20 cellular contexts compared by ENCODE assay signal in the genomic region with DNA sequence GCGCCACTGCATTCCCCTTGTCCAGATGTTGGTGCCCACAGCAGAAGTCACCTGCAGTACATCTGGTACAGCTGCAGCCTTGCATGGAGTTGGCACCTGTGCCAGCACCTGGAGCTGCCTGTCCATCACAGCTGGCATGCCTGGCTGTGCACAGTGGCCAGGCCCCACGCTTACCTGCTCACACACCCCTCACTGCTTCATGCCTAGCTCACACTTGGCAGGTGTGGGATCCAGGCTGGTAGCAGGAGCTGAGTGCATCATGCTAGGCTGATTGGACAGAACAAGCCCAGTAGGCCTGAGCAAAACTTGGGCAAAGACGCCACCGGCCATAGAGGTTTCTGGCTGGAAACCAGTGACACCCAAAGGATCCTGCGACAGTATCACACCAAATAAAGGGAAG.
DNase-seq lines count a peak whose midpoint lies in the region; ATAC-seq and TF ChIP-seq lines count a peak whose summit lies in the region.
"Had no signal": no experiment of that assay in that cellular context is flagged by ENCODE, and none has a peak within 500 bp of the region (broad histone marks: within the 10 kb centered on the region; RNA-seq: fewer than 3 reads in every experiment).

No MANE protein-coding gene starts in this region.

- no peak overlapping the region for H3K27ac Mint-ChIP-seq in stimulated activated effector memory CD8-positive, alpha-beta T cell treated with anti-CD3 and anti-CD28 coated beads, Interleukin-12 subunit alpha, Interleukin-12 subunit beta, amount 100 ng/mL, for 72 hours
- no peak overlapping the region for H3K27ac Mint-ChIP-seq in T-helper 17 cell
- H3K27ac Mint-ChIP-seq: CD14-positive monocyte; CD4-positive, alpha-beta memory T cell; CD4-positive, CD25-positive, alpha-beta regulatory T cell; CD8-positive, alpha-beta memory T cell had no signal

- no peaks in the 10 kb centered on the region for H3K79me1 ChIP-seq in neuronal stem cell (ENCODE audit: low read depth, low read length)

- no peaks in the 10 kb centered on the region for H3K4me1 Mint-ChIP-seq in stimulated activated effector memory CD8-positive, alpha-beta T cell treated with anti-CD3 and anti-CD28 coated beads, Interleukin-12 subunit alpha, Interleukin-12 subunit beta, amount 100 ng/mL, for 72 hours
- H3K4me1 Mint-ChIP-seq in T-helper 17 cell = no peaks in the 10 kb centered on the region
- H3K4me1 Mint-ChIP-seq: CD14-positive monocyte; CD4-positive, alpha-beta memory T cell; CD4-positive, CD25-positive, alpha-beta regulatory T cell; CD8-positive, alpha-beta memory T cell had no signal

- H3K36me3 ChIP-seq in neuronal stem cell (replicated peaks in 1 of 2; ENCODE audit: control insufficient read depth in 2 of 2, insufficient read depth in 2 of 2, low read length in 2 of 2) (no peaks in the 10 kb centered on the region), upper lobe of right lung (no peaks in the 10 kb centered on the region)
- H3K36me3 ChIP-seq: BE2C, BLaER1 had no signal

- intact Hi-C loops in upper lobe of right lung (cut with DNase I) = no loop called here

- H3K23ac ChIP-seq in neuronal stem cell (ENCODE audit: low read depth, low read length, poor library complexity) = peak overlapping the region; percentile 68

- peaks cover 9% of the 10 kb centered on the region for H3K9me3 Mint-ChIP-seq in stimulated activated effector memory CD8-positive, alpha-beta T cell treated with anti-CD3 and anti-CD28 coated beads, Interleukin-12 subunit alpha, Interleukin-12 subunit beta, amount 100 ng/mL, for 72 hours

- H3K4me3 Mint-ChIP-seq in stimulated activated effector memory CD8-positive, alpha-beta T cell treated with anti-CD3 and anti-CD28 coated beads, Interleukin-12 subunit alpha, Interleukin-12 subunit beta, amount 100 ng/mL, for 72 hours = no peak overlapping the region
- H3K4me3 Mint-ChIP-seq in T-helper 17 cell = no peak overlapping the region
- H3K4me3 Mint-ChIP-seq: CD14-positive monocyte; CD4-positive, alpha-beta memory T cell; CD4-positive, CD25-positive, alpha-beta regulatory T cell; CD8-positive, alpha-beta memory T cell had no signal

- peak overlapping the region; percentile 82 for H2BK12ac ChIP-seq in neuronal stem cell (ENCODE audit: low read length)

- H3K4me1 ChIP-seq in neuronal stem cell (ENCODE audit: control insufficient read depth in 2 of 2, insufficient read depth in 1 of 2, low read depth in 1 of 2, low read length in 2 of 2) (peaks cover 0 to 2% of the 10 kb centered on the region in 2 donors), upper lobe of right lung (no peaks in the 10 kb centered on the region)
- H3K4me1 ChIP-seq: BE2C, BLaER1 had no signal

- peak overlapping the region; percentile 85 for H3K14ac ChIP-seq in neuronal stem cell (ENCODE audit: low read length)

- H2BK5ac ChIP-seq in neuronal stem cell (ENCODE audit: low read length) = no peak overlapping the region

- peak overlapping the region; percentile 95 for H2BK15ac ChIP-seq in neuronal stem cell (ENCODE audit: low read length)

- no CpG with 5 or more reads among the region's 5 CpGs for WGBS in neuronal stem cell (ENCODE audit: extremely low coverage in 2 of 2, insufficient read length in 2 of 2, insufficient replicate concordance in 1 of 2), 2 donors

- no peak overlapping the region for H3K9ac ChIP-seq in neuronal stem cell (ENCODE audit: low read depth, low read length, poor library complexity)
- H3K9ac ChIP-seq: BLaER1 had no signal

- no peaks in the 10 kb centered on the region for H3K36me3 Mint-ChIP-seq in stimulated activated effector memory CD8-positive, alpha-beta T cell treated with anti-CD3 and anti-CD28 coated beads, Interleukin-12 subunit alpha, Interleukin-12 subunit beta, amount 100 ng/mL, for 72 hours
- no peaks in the 10 kb centered on the region for H3K36me3 Mint-ChIP-seq in T-helper 17 cell (ENCODE audit: low read depth)
- H3K36me3 Mint-ChIP-seq: CD14-positive monocyte; CD4-positive, alpha-beta memory T cell; CD4-positive, CD25-positive, alpha-beta regulatory T cell; CD8-positive, alpha-beta memory T cell had no signal

- ATAC-seq in stimulated activated effector memory CD8-positive, alpha-beta T cell treated with anti-CD3 and anti-CD28 coated beads, Interleukin-12 subunit alpha, Interleukin-12 subunit beta, amount 100 ng/mL, for 72 hours = peak; percentile 8
- peak; percentile 33 for ATAC-seq in upper lobe of right lung
- ATAC-seq in T-helper 17 cell = no peak
- no peak for ATAC-seq in GM21576 (IDR thresholded peaks at IDR 0.05; ENCODE audit: unreplicated experiment)

- H3K4me2 ChIP-seq in neuronal stem cell (ENCODE audit: insufficient read depth, low read length, poor library complexity, severe bottlenecking) = no peak overlapping the region
- H3K4me2 ChIP-seq: BLaER1 had no signal

- no peak for DNase-seq in neuronal stem cell (ENCODE audit: low spot score)
- DNase-seq in stimulated activated effector memory CD8-positive, alpha-beta T cell treated with anti-CD3 and anti-CD28 coated beads, Interleukin-12 subunit alpha, Interleukin-12 subunit beta, amount 100 ng/mL, for 72 hours (ENCODE audit: low spot score in 2 of 2) = no peak
- no peak for DNase-seq in upper lobe of right lung
- no peak for DNase-seq in T-helper 17 cell
- no peak for DNase-seq in DMS53 (lab: John Stamatoyannopoulos, UW)
- DNase-seq: 8988T; ACHN; BE2C; C1 segment of cervical spinal cord; CD4-positive, alpha-beta memory T cell; CD4-positive, CD25-positive, alpha-beta regulatory T cell; CD8-positive, alpha-beta memory T cell; COR-L47; DMS 273 treated with DMSO at 0.1 percent for 48 hours; DMS153; DMS79 treated with DMSO at 0.1 percent for 48 hours; GF-D8 had no signal

- no peak overlapping the region for H3K27ac ChIP-seq in neuronal stem cell (replicated peaks; ENCODE audit: low read length)
- no peak overlapping the region for H3K27ac ChIP-seq in upper lobe of right lung
- H3K27ac ChIP-seq: BLaER1 had no signal

- no peak overlapping the region for H3K4ac ChIP-seq in neuronal stem cell (ENCODE audit: low read length)

- H3K27me3 ChIP-seq in neuronal stem cell (ENCODE audit: control insufficient read depth in 3 of 3, insufficient read depth in 3 of 3, low read depth in 1 of 3, low read length in 3 of 3) (no peaks in the 10 kb centered on the region), upper lobe of right lung (no peaks in the 10 kb centered on the region)
- H3K27me3 ChIP-seq: BE2C, BLaER1 had no signal

- no peak overlapping the region for H2BK120ac ChIP-seq in neuronal stem cell (ENCODE audit: low read depth, low read length)

- H3K18ac ChIP-seq in neuronal stem cell (ENCODE audit: low read length) = peak overlapping the region; percentile 63

- H4K91ac ChIP-seq in neuronal stem cell (ENCODE audit: low read depth, low read length, poor library complexity) = no peak overlapping the region

- no peak for TF ChIP-seq CTCF in upper lobe of right lung (IDR thresholded peaks at IDR 0.05)

- no peak overlapping the region for H2AFZ ChIP-seq in neuronal stem cell (ENCODE audit: low read length)

- H3K9me3 ChIP-seq in neuronal stem cell (replicated peaks in 1 of 2; ENCODE audit: control insufficient read depth in 2 of 2, insufficient read depth in 1 of 2, low read depth in 1 of 2, low read length in 2 of 2) (peaks cover 0 to 6% of the 10 kb centered on the region in 2 donors), upper lobe of right lung (no peaks in the 10 kb centered on the region), T-helper 17 cell (ENCODE audit: control insufficient read depth, low read length, poor library complexity, severe bottlenecking) (no peaks in the 10 kb centered on the region)
- H3K9me3 ChIP-seq: BE2C, BLaER1 had no signal

- no peaks in the 10 kb centered on the region for H3K27me3 Mint-ChIP-seq in T-helper 17 cell
- H3K27me3 Mint-ChIP-seq: CD4-positive, alpha-beta memory T cell; CD4-positive, CD25-positive, alpha-beta regulatory T cell had no signal

- H4K8ac ChIP-seq in neuronal stem cell (ENCODE audit: low read depth, low read length) = no peak overlapping the region

- H3K4me3 ChIP-seq in neuronal stem cell (ENCODE audit: low read length in 2 of 2) (peak overlapping the region in 1 of 2 donors; percentile 65), upper lobe of right lung (no peak overlapping the region)
- H3K4me3 ChIP-seq: BLaER1 had no signal

- peak overlapping the region; percentile 11 for H2AK5ac ChIP-seq in neuronal stem cell (ENCODE audit: low read depth, low read length)

Comparison
In these comparisons a context has a peak if more than half of its experiments do, and no peak if none do; other contexts are left out.
1. ATAC-seq: peak in stimulated activated effector memory CD8-positive, alpha-beta T cell treated with anti-CD3 and anti-CD28 coated beads, Interleukin-12 subunit alpha, Interleukin-12 subunit beta, amount 100 ng/mL, for 72 hours (single experiment) and upper lobe of right lung (single experiment); none in T-helper 17 cell (single experiment) and GM21576 (single experiment).